20 cellular contexts compared by ENCODE assay signal in the genomic region with DNA sequence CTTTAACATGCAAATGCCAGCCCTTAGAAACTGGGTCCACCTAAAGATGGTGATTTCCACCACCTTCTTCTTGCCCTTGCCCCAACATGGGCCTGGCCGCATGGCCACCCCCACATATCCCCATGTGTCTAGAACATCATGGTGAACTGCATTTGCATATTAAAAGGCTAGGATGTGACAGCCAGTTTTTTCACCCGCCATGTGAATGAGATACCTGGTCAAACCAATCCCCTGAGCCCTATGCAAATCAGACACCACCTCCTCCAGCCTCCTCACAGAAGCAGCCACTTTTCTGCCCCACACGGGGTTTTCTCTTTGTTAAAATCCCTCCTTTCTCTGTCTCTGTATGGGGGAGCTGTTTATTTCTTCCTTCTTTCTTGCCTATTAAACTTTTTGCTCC.
"Had no signal": no experiment of that assay in that cellular context is flagged by ENCODE, and none has a peak within 500 bp of the region (broad histone marks: within the 10 kb centered on the region; RNA-seq: fewer than 3 reads in every experiment).

No MANE protein-coding gene starts in this region.

- H3K9me3 Mint-ChIP-seq: type B pancreatic cell had no signal

- H3K27me3 Mint-ChIP-seq: natural killer cell treated with Interleukin-12 subunit alpha and Interleukin-12 subunit beta and Interleukin-15 and Interleukin-18, amount 100 ng/mL, for 72 hours; progenitor cell of endocrine pancreas; type B pancreatic cell had no signal

- H3K27ac ChIP-seq: dorsolateral prefrontal cortex, pancreas, suprapubic skin, thyroid gland had no signal

- H3K27ac Mint-ChIP-seq: natural killer cell treated with Interleukin-12 subunit alpha and Interleukin-12 subunit beta and Interleukin-15 and Interleukin-18, amount 100 ng/mL, for 72 hours; progenitor cell of endocrine pancreas; stimulated activated effector memory CD8-positive, alpha-beta T cell treated with anti-CD3 and anti-CD28 coated beads, Interleukin-12 subunit alpha, Interleukin-12 subunit beta, amount 100 ng/mL, for 72 hours; type B pancreatic cell had no signal

- H3K9me3 ChIP-seq: pancreas, thyroid gland had no signal

- H3K27me3 ChIP-seq: dorsolateral prefrontal cortex, pancreas, suprapubic skin, thyroid gland had no signal

- H3K4me1 ChIP-seq: pancreas, suprapubic skin, thyroid gland had no signal

- ATAC-seq: esophagus mucosa; natural killer cell treated with Interleukin-12 subunit alpha and Interleukin-12 subunit beta and Interleukin-15 and Interleukin-18, amount 100 ng/mL, for 72 hours; pancreas; right cardiac atrium; stimulated activated effector memory CD8-positive, alpha-beta T cell treated with anti-CD3 and anti-CD28 coated beads, Interleukin-12 subunit alpha, Interleukin-12 subunit beta, amount 100 ng/mL, for 72 hours; stimulated activated naive CD8-positive, alpha-beta T cell treated with anti-CD3 and anti-CD28 coated beads, Interleukin-15, Interleukin-2, amounts not matched to agents 100 U/mL and 50 U/mL, for 24 hours had no signal

- H3K36me3 Mint-ChIP-seq: stimulated activated effector memory CD8-positive, alpha-beta T cell treated with anti-CD3 and anti-CD28 coated beads, Interleukin-12 subunit alpha, Interleukin-12 subunit beta, amount 100 ng/mL, for 72 hours; type B pancreatic cell had no signal

- H3K4me1 Mint-ChIP-seq: stimulated activated effector memory CD8-positive, alpha-beta T cell treated with anti-CD3 and anti-CD28 coated beads, Interleukin-12 subunit alpha, Interleukin-12 subunit beta, amount 100 ng/mL, for 72 hours had no signal

- H3K36me3 ChIP-seq: pancreas, suprapubic skin, thyroid gland had no signal

- H3K4me3 Mint-ChIP-seq: natural killer cell treated with Interleukin-12 subunit alpha and Interleukin-12 subunit beta and Interleukin-15 and Interleukin-18, amount 100 ng/mL, for 72 hours; stimulated activated effector memory CD8-positive, alpha-beta T cell treated with anti-CD3 and anti-CD28 coated beads, Interleukin-12 subunit alpha, Interleukin-12 subunit beta, amount 100 ng/mL, for 72 hours; type B pancreatic cell had no signal

- H3K4me3 ChIP-seq: dorsolateral prefrontal cortex, pancreas, suprapubic skin, thyroid gland had no signal

- FAIRE-seq: islet of Langerhans, pancreas, urothelium cell line had no signal

- DNase-seq: cortex of kidney; dorsolateral prefrontal cortex; effector CD8-positive, alpha-beta T cell; kidney glomerular epithelial cell; mammary epithelial cell; occipital lobe; pancreas; right cardiac atrium; stimulated activated CD4-positive, alpha-beta T cell treated with anti-CD3 and anti-CD28 coated beads, Interleukin-4, amount 100 ng/mL, for 1 hour; stimulated activated CD8-positive, alpha-beta memory T cell treated with anti-CD3 and anti-CD28 coated beads, Interleukin-4, amount 100 ng/mL, for 48 hours; stimulated activated naive CD8-positive, alpha-beta T cell treated with anti-CD3 and anti-CD28 coated beads, Interleukin-15, Interleukin-2, amounts not matched to agents 100 U/mL and 50 U/mL, for 24 hours; thyroid gland had no signal
